In genomic region chr11:324611-325517, GRCh38 we compare ENCODE assay signal across 1 cellular context.
TF ChIP-seq lines count a peak whose summit lies in the region.
"Not testable (repeated sequence)": the region's sequence is repeated elsewhere in the genome, so short reads cannot be mapped to it uniquely, and the experiment has no call there.

No MANE protein-coding gene starts in this region.

TF ChIP-seq in HepG2, 621 proteins besides CTCF, POLR2A, EP300 and RAD21:
- peak; percentile 84 for TF ChIP-seq RAD51 (IDR thresholded peaks at IDR 0.05; ENCODE audit: borderline replicate concordance)
- peak; percentile 15; the same call in 1 of the 2 replicates for TF ChIP-seq TFAP4 (IDR thresholded peaks at IDR 0.05; ENCODE audit: borderline replicate concordance, low read depth)
- peak; percentile 73 for TF ChIP-seq USF2 (IDR thresholded peaks at IDR 0.05; ENCODE audit: low read depth, low read length)
- not testable (repeated sequence) for TF ChIP-seq USF2 (CRISPR knock-in tag; IDR thresholded peaks at IDR 0.05; ENCODE audit: borderline replicate concordance)
